ENCODE assay signal across 8 cellular contexts in the genomic region with DNA sequence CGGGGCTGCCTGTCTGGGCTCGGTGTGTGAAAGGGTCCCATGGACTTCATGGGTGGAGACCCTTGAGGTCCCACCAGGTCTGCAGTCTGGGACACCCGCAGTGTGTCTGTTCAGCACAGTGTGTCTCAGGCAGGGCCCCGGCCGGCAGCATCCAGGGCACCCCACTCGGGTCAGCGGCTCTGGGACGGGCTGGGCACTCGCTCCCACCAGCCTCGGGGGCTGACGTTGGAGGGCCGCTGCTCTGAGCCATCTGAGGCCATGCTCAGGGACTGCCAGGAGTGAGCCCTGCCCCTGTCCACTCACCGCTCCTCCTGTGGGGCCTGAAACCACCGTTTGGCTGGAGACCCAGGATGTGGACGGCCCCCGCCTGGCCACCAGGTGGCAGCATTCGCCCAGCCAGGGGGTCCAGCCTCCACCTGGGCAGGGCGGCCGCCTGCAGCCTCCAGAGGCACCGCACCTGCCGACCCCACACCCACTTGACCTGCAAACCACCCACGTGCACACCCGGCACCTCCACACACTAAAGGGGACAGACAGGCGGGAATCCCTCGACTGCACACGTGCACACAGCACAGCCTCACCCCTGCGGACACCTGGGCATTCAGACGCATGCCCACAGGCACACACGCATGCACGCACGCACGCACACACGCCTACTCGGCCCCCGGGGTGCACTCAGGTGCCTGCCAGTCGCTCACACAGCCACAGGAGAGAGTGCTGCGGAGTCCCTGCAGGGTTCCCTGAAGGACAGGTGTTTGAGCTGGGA. TPM values are rescaled to one million over a fixed set of nuclear protein-coding genes. Genes with fewer than 3 reads are reported as not detected.
DNase-seq lines count a peak whose midpoint lies in the region; ATAC-seq, FAIRE-seq and TF ChIP-seq lines count a peak whose summit lies in the region.

No MANE protein-coding gene starts in this region.

- no peaks in the 10 kb centered on the region for H3K4me1 Mint-ChIP-seq in T-helper 2 cell treated with Interferon-gamma antibody and Interleukin-4, amounts not matched to agents 5 μg/mL and 100 μg/mL, for 36 hours (ENCODE audit: low read depth)

- ATAC-seq in GM18502 (IDR thresholded peaks at IDR 0.05; ENCODE audit: poor library complexity, unreplicated experiment) (peak; percentile 58), GM21360 (IDR thresholded peaks at IDR 0.05; ENCODE audit: unreplicated experiment) (no peak)

- WGBS in hepatocyte (ENCODE audit: low lambda C conversion rate, missing lambda C conversion rate) = 44% methylated on average over 26 of the region's 37 CpGs
- 7 to 22% (median 16%) methylated on average over 33 to 37 of the region's 37 CpGs for WGBS in small intestine, 3 donors

- H3K4me3 Mint-ChIP-seq in T-helper 2 cell treated with Interferon-gamma antibody and Interleukin-4, amounts not matched to agents 5 μg/mL and 100 μg/mL, for 36 hours = no peak overlapping the region

- H3K36me3 ChIP-seq in hepatocyte (replicated peaks; ENCODE audit: insufficient read depth, low read depth) (no peaks in the 10 kb centered on the region), small intestine (ENCODE audit: control insufficient read depth in 2 of 2, insufficient read depth in 2 of 2, low read length in 2 of 2) (no peaks in the 10 kb centered on the region)

- H3K4me2 ChIP-seq in hepatocyte = no peak overlapping the region

- no peaks in the 10 kb centered on the region for H4K20me1 ChIP-seq in hepatocyte (ENCODE audit: insufficient read depth, poor library complexity, severe bottlenecking)

- no peak for FAIRE-seq in small intestine (lab: Jason Lieb, UNC)

- no peak for TF ChIP-seq POLR2A in NB4 (IDR thresholded peaks at IDR 0.05; ENCODE audit: extremely low read depth, insufficient read length)

- H3K9me3 Mint-ChIP-seq in T-helper 2 cell treated with Interferon-gamma antibody and Interleukin-4, amounts not matched to agents 5 μg/mL and 100 μg/mL, for 36 hours = no peaks in the 10 kb centered on the region

- H3K4me1 ChIP-seq in hepatocyte (ENCODE audit: insufficient read depth) (no peaks in the 10 kb centered on the region), small intestine (ENCODE audit: control insufficient read depth in 2 of 2, insufficient read depth in 1 of 2, low read depth in 1 of 2, low read length in 1 of 2) (no peaks in the 10 kb centered on the region)

- no peak overlapping the region for H2AFZ ChIP-seq in hepatocyte

- no peaks in the 10 kb centered on the region for H3K9me2 ChIP-seq in hepatocyte (replicated peaks; ENCODE audit: insufficient read depth)

- H3K9me3 ChIP-seq in hepatocyte (ENCODE audit: low read depth) = no peaks in the 10 kb centered on the region
- no peaks in the 10 kb centered on the region for H3K9me3 ChIP-seq in small intestine (ENCODE audit: control insufficient read depth, low read depth)

- H3K27me3 ChIP-seq in hepatocyte (no peaks in the 10 kb centered on the region), small intestine (ENCODE audit: control insufficient read depth in 2 of 2, insufficient read depth in 2 of 2, low read length in 2 of 2) (no peaks in the 10 kb centered on the region)

- H3K36me3 Mint-ChIP-seq in T-helper 2 cell treated with Interferon-gamma antibody and Interleukin-4, amounts not matched to agents 5 μg/mL and 100 μg/mL, for 36 hours (ENCODE audit: low read depth) = no peaks in the 10 kb centered on the region

- no peak overlapping the region for H3K27ac ChIP-seq in hepatocyte
- no peak overlapping the region for H3K27ac ChIP-seq in small intestine (ENCODE audit: low read depth in 1 of 2, low read length in 1 of 2)

- TF ChIP-seq CTCF in NB4 (IDR thresholded peaks at IDR 0.05; ENCODE audit: low read depth, low read length) = peak; percentile 76
- peak; percentile 94 for TF ChIP-seq CTCF in hepatocyte (IDR thresholded peaks at IDR 0.05; ENCODE audit: poor library complexity)

- no peaks in the 10 kb centered on the region for H3K79me2 ChIP-seq in hepatocyte

- peak; percentile 64 for DNase-seq in A172 (ENCODE audit: low spot score)
- peak; percentile 77 for DNase-seq in NB4 (ENCODE audit: low read depth)
- DNase-seq in T-helper 2 cell treated with Interferon-gamma antibody and Interleukin-4, amounts not matched to agents 5 μg/mL and 100 μg/mL, for 36 hours (ENCODE audit: low spot score) = peak; percentile 69
- DNase-seq in amygdala (lab: John Stamatoyannopoulos, UW) = peak in 39 of 56 donors; percentile 9 to 73 (median 39)
- DNase-seq in hepatocyte (ENCODE audit: low spot score) = peak; percentile 89
- DNase-seq in small intestine = peak; percentile 76

- H3K27ac Mint-ChIP-seq in T-helper 2 cell treated with Interferon-gamma antibody and Interleukin-4, amounts not matched to agents 5 μg/mL and 100 μg/mL, for 36 hours = no peak overlapping the region

- H3K4me3 ChIP-seq in NB4 (ENCODE audit: low read depth, low read length) (no peak overlapping the region), hepatocyte (no peak overlapping the region), small intestine (ENCODE audit: low read depth in 1 of 2, low read length in 2 of 2) (no peak overlapping the region)

- peaks cover 7% of the 10 kb centered on the region for H3K27me3 Mint-ChIP-seq in T-helper 2 cell treated with Interferon-gamma antibody and Interleukin-4, amounts not matched to agents 5 μg/mL and 100 μg/mL, for 36 hours (ENCODE audit: low read depth)

RNA-seq across cellular contexts. Expression of gene ZFPM1, which starts 10.1 kb away (rescaled TPM):
- total RNA-seq in A172 (2014; rRNA removed; shearing (Covaris generic)) = 0.95 and 1.4 TPM in 2 replicates
- 3.1 and 4.1 TPM in 2 replicates for total RNA-seq in hepatocyte
- 8.3 and 11.9 TPM in 2 replicates for polyA plus RNA-seq in hepatocyte
- polyA plus RNA-seq in small intestine = 10 to 100 TPM in 1 of 3 donors, 1 to 10 TPM in 2; 8.1 to 14.9 (median 9.2) TPM

Comparison
In these comparisons a context has a peak if more than half of its experiments do, and no peak if none do; other contexts are left out.
1. DNase-seq: peak in every context shown above with its lines; median percentile 89 in hepatocyte; 77 in NB4; 76 in small intestine; 69 in T-helper 2 cell treated with Interferon-gamma antibody and Interleukin-4, amounts not matched to agents 5 μg/mL and 100 μg/mL, for 36 hours; 64 in A172; 39 in amygdala.